9 cellular contexts compared by ENCODE assay signal in the genomic region with DNA sequence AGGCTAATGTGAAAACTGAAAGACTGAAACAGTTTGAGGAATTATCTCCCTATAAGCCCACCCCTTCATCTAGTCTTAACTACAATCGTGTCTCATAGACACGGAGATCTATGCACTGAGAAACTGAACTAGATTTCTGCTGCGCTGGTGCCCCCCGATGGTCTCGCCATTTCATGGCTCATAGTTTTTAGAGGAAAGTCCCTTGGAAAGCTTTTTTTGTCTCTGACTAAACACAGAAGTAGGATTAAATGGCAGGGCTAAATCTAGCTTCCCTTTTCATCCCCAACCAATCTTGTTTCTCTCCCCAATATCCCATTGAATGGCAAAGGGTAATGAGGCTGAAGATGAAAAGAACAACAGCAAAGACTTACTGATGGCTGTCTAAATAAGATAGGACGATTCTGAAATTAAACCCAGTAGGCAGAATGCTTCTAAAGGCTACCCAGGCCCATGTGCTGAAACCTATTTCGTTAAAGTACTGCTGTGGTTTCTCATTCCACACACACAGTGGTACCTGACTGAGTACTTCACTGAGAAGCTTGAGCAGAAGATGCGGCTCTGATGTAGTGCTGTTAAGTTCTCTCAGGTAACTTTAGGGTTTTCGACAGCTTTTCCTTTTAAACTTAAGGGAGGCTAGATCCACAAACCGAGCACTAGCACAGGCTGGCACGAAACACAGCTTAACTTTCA.
A peak's percentile ranks its signal among the peaks of the same experiment; 100 is the strongest.
DNase-seq lines count a peak whose midpoint lies in the region; ATAC-seq and TF ChIP-seq lines count a peak whose summit lies in the region.
"Had no signal": no experiment of that assay in that cellular context is flagged by ENCODE, and none has a peak within 500 bp of the region (broad histone marks: within the 10 kb centered on the region; RNA-seq: fewer than 3 reads in every experiment).

No MANE protein-coding gene starts in this region.

- H3K9ac ChIP-seq in H9 (ENCODE audit: extremely low read depth, insufficient read length, low read length): no peak overlapping the region

- DNase-seq in ELR (ENCODE audit: low read depth) (peak; percentile 62), H9 (no peak), RPMI7951 (ENCODE audit: low read depth) (peak; percentile 54), inferior parietal cortex (ENCODE audit: extremely low spot score) (peak; percentile 22), cerebellar nuclear complex (lab: John Stamatoyannopoulos, UW) (no peak), gastrocnemius medialis (no peak)
- DNase-seq in activated naive CD4-positive, alpha-beta T cell treated with anti-CD3 and anti-CD28 coated beads, Interleukin-2, amount 10 ng/mL, durations not matched to agents 7 days and 5 days: peak; percentile 68
- DNase-seq in stimulated activated CD8-positive, alpha-beta memory T cell treated with anti-CD3 and anti-CD28 coated beads, Interleukin-15, amount 100 ng/mL, for 1 hour (ENCODE audit: low read depth): peak; percentile 34

- H3K27me3 Mint-ChIP-seq in H9 (ENCODE audit: low read depth): no peaks in the 10 kb centered on the region
- H3K27me3 Mint-ChIP-seq in activated naive CD4-positive, alpha-beta T cell treated with anti-CD3 and anti-CD28 coated beads, Interleukin-2, amount 10 ng/mL, durations not matched to agents 7 days and 5 days: no peaks in the 10 kb centered on the region

- no peak overlapping the region for H3K23ac ChIP-seq in H9 (ENCODE audit: insufficient read length, low read depth, low read length)

- H3K14ac ChIP-seq in H9 (ENCODE audit: insufficient read depth, low read length): no peak overlapping the region

- ATAC-seq in gastrocnemius medialis: no peak

- H3K27ac Mint-ChIP-seq in H9: peak overlapping the region in 1 of 3 experiments; percentile 93; a peak in 3 of 7 replicates
- H3K27ac Mint-ChIP-seq in activated naive CD4-positive, alpha-beta T cell treated with anti-CD3 and anti-CD28 coated beads, Interleukin-2, amount 10 ng/mL, durations not matched to agents 7 days and 5 days: no peak overlapping the region

- TF ChIP-seq CTCF in H9 (conservative IDR thresholded peaks at IDR 0.05) (peak; percentile 68), gastrocnemius medialis (IDR thresholded peaks at IDR 0.05 in 4 of 5, conservative IDR thresholded peaks at IDR 0.05 in 1 of 5) (no peak)

- H3K36me3 ChIP-seq in gastrocnemius medialis: no peaks in the 10 kb centered on the region
- H3K36me3 ChIP-seq: SJSA1 had no signal

- no peaks in the 10 kb centered on the region; a peak in 1 of 5 replicates for H3K9me3 Mint-ChIP-seq in H9
- no peaks in the 10 kb centered on the region for H3K9me3 Mint-ChIP-seq in activated naive CD4-positive, alpha-beta T cell treated with anti-CD3 and anti-CD28 coated beads, Interleukin-2, amount 10 ng/mL, durations not matched to agents 7 days and 5 days

- H3K4me3 Mint-ChIP-seq in H9: no peak overlapping the region
- no peak overlapping the region for H3K4me3 Mint-ChIP-seq in activated naive CD4-positive, alpha-beta T cell treated with anti-CD3 and anti-CD28 coated beads, Interleukin-2, amount 10 ng/mL, durations not matched to agents 7 days and 5 days

- no peaks in the 10 kb centered on the region for H3K36me3 Mint-ChIP-seq in H9 (ENCODE audit: insufficient read depth in 1 of 3, low read depth in 3 of 3)
- no peaks in the 10 kb centered on the region for H3K36me3 Mint-ChIP-seq in activated naive CD4-positive, alpha-beta T cell treated with anti-CD3 and anti-CD28 coated beads, Interleukin-2, amount 10 ng/mL, durations not matched to agents 7 days and 5 days

- H3K79me2 ChIP-seq in H9 (ENCODE audit: insufficient read depth, low read length): no peaks in the 10 kb centered on the region

- no peak overlapping the region for H3T11ph ChIP-seq in H9 (ENCODE audit: low read length)

- H3K4me1 ChIP-seq in H9 (ENCODE audit: insufficient read depth, low read length) (no peaks in the 10 kb centered on the region), gastrocnemius medialis (peaks cover 12 to 34% of the 10 kb centered on the region in 2 donors)

- H3K4me2 ChIP-seq in H9 (ENCODE audit: insufficient read depth, insufficient read length, low read length): no peak overlapping the region

- H3K4ac ChIP-seq in H9 (ENCODE audit: low read depth, low read length): no peak overlapping the region

- WGBS in H9 (ENCODE audit: extremely low coverage, insufficient read length, low lambda C conversion rate): no CpG with 5 or more reads among the region's 11 CpGs

- H3K27me3 ChIP-seq in H9 (ENCODE audit: insufficient read depth, low read length) (no peaks in the 10 kb centered on the region), gastrocnemius medialis (no peaks in the 10 kb centered on the region)
- H3K27me3 ChIP-seq: SJSA1 had no signal

- no peak overlapping the region for H4K8ac ChIP-seq in H9 (replicated peaks; ENCODE audit: insufficient read length, low read depth, low read length)

- no peak overlapping the region for H2BK12ac ChIP-seq in H9 (ENCODE audit: insufficient read length, low read depth, low read length)

- no peak overlapping the region for H3K4me3 ChIP-seq in gastrocnemius medialis
- H3K4me3 ChIP-seq: SJSA1 had no signal

- H3K27ac ChIP-seq in H9 (ENCODE audit: insufficient read length, low read depth, low read length): no peak overlapping the region
- H3K27ac ChIP-seq in gastrocnemius medialis: peak overlapping the region in 1 of 4 donors; percentile 64
- H3K27ac ChIP-seq: SJSA1 had no signal

- TF ChIP-seq POLR2A in gastrocnemius medialis (IDR thresholded peaks at IDR 0.05): no peak

- no peaks in the 10 kb centered on the region for H3K9me3 ChIP-seq in H9 (ENCODE audit: control insufficient read depth, low read depth, low read length)
- H3K9me3 ChIP-seq in gastrocnemius medialis: no peaks in the 10 kb centered on the region
- H3K9me3 ChIP-seq: SJSA1 had no signal

- H2BK120ac ChIP-seq in H9 (ENCODE audit: low read depth, low read length, poor library complexity, severe bottlenecking): no peak overlapping the region

- H3K79me1 ChIP-seq in H9 (ENCODE audit: insufficient read depth, low read depth, low read length, poor library complexity, severe bottlenecking): no peaks in the 10 kb centered on the region

- no peak overlapping the region for H2AFZ ChIP-seq in H9 (ENCODE audit: low read length)

- no peak overlapping the region for H4K91ac ChIP-seq in H9 (ENCODE audit: insufficient read length, low read depth, low read length)

- H3K23me2 ChIP-seq in H9 (ENCODE audit: insufficient read length, low read depth, low read length, poor library complexity, severe bottlenecking): no peaks in the 10 kb centered on the region

- H3K4me1 Mint-ChIP-seq in H9: peaks cover 44 to 53% of the 10 kb centered on the region in 2 experiments
- H3K4me1 Mint-ChIP-seq in activated naive CD4-positive, alpha-beta T cell treated with anti-CD3 and anti-CD28 coated beads, Interleukin-2, amount 10 ng/mL, durations not matched to agents 7 days and 5 days: peaks cover 4% of the 10 kb centered on the region

- H2BK5ac ChIP-seq in H9 (ENCODE audit: insufficient read length, low read length): no peak overlapping the region

- intact Hi-C loops in gastrocnemius medialis (cut with DNase I; ENCODE audit: low total_unique reads): loop anchor here (1.0 kb wide), 1 partner anchor 709 kb away; no protein-coding TSS in a partner anchor

- in situ Hi-C loops in gastrocnemius medialis (cut with MboI; ENCODE audit: low sequenced_read_pairs in 4 of 4): no loop called here

- no peak overlapping the region for H4K5ac ChIP-seq in H9 (ENCODE audit: insufficient read length, low read depth, low read length)

- no peak overlapping the region for H2BK20ac ChIP-seq in H9 (ENCODE audit: low read depth, low read length, poor library complexity, severe bottlenecking)

- no peaks in the 10 kb centered on the region for H4K20me1 ChIP-seq in H9 (ENCODE audit: control insufficient read depth, insufficient read depth, insufficient read length)

- H2AK5ac ChIP-seq in H9 (ENCODE audit: insufficient read length, low read length): no peak overlapping the region

- no peak overlapping the region for H2BK15ac ChIP-seq in H9 (ENCODE audit: low read depth, low read length)

- no peak overlapping the region for H3K18ac ChIP-seq in H9 (ENCODE audit: insufficient read length, low read depth, low read length)

- CTCF ChIA-PET in activated naive CD4-positive, alpha-beta T cell treated with anti-CD3 and anti-CD28 coated beads, Interleukin-2, amount 10 ng/mL, durations not matched to agents 7 days and 5 days (lab: Charles Lee): interaction anchor here (0.7 to 2.7 kb wide), 18 partner anchors 8 to 741 kb away, joined by 3 to 27 read pairs (median 3); no protein-coding TSS in a partner anchor

- no peak overlapping the region for H3K56ac ChIP-seq in H9 (ENCODE audit: insufficient read length, low read depth, low read length)

Comparison
In these comparisons a context has a peak if more than half of its experiments do, and no peak if none do; other contexts are left out.
1. DNase-seq: peak in ELR (single experiment), RPMI7951 (single experiment), activated naive CD4-positive, alpha-beta T cell treated with anti-CD3 and anti-CD28 coated beads, Interleukin-2, amount 10 ng/mL, durations not matched to agents 7 days and 5 days (single experiment), inferior parietal cortex (single experiment) and stimulated activated CD8-positive, alpha-beta memory T cell treated with anti-CD3 and anti-CD28 coated beads, Interleukin-15, amount 100 ng/mL, for 1 hour (single experiment); none in H9 (single experiment), cerebellar nuclear complex (0 of 2) and gastrocnemius medialis (0 of 2).